Comparison of ENCODE assay signal across 24 cellular contexts in the genomic region with DNA sequence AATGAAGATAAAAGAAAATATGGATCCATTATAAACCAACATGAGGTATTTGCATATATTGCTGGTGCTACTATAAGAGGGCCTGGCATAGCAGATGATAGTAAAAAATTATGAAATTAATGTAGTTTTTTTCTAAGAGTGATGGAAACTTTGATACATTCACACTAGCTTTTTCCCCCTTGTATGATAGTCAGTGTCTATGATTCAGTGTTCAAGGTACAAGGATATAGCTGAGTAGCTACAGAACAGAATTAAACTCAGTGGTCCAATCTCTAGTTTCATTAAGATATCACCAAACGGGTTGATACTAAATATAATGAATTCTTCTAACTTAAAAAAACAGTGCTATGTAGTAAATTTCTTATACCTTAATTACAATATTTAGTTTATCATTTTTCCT. TPM values are rescaled to one million over a fixed set of nuclear protein-coding genes. Genes with fewer than 3 reads are reported as not detected.
DNase-seq lines count a peak whose midpoint lies in the region; ATAC-seq, FAIRE-seq and TF ChIP-seq lines count a peak whose summit lies in the region.
"Had no signal": no experiment of that assay in that cellular context is flagged by ENCODE, and none has a peak within 500 bp of the region (broad histone marks: within the 10 kb centered on the region; RNA-seq: fewer than 3 reads in every experiment).

No MANE protein-coding gene starts in this region.

- peaks cover 3% of the 10 kb centered on the region for H3K9me3 Mint-ChIP-seq in activated naive CD4-positive, alpha-beta T cell treated with anti-CD3 and anti-CD28 coated beads for 36 hours
- H3K9me3 Mint-ChIP-seq in activated T-helper 17 cell treated with anti-CD3 and anti-CD28 coated beads, Interleukin-2, amount 50 U/mL, for 72 hours = no peaks in the 10 kb centered on the region
- H3K9me3 Mint-ChIP-seq in activated naive CD8-positive, alpha-beta T cell treated with anti-CD3 and anti-CD28 coated beads, Interleukin-2, amount 50 U/mL, for 24 hours = no peaks in the 10 kb centered on the region
- H3K9me3 Mint-ChIP-seq: H9, HFFc6 had no signal

- no peak for ATAC-seq in activated T-helper 17 cell treated with anti-CD3 and anti-CD28 coated beads, Interleukin-2, amount 50 U/mL, for 72 hours (replicated peaks)
- peak; percentile 74 for ATAC-seq in activated naive CD8-positive, alpha-beta T cell treated with anti-CD3 and anti-CD28 coated beads, Interleukin-2, amount 50 U/mL, for 24 hours

- no peaks in the 10 kb centered on the region for H3K79me2 ChIP-seq in smooth muscle cell (ENCODE audit: low read depth)

- H3K4me2 ChIP-seq in smooth muscle cell = no peak overlapping the region
- H3K4me2 ChIP-seq: BLaER1 treated with 17β-estradiol and CSF1 and Interleukin-3, amounts not matched to agents 10 nM and 100 nM had no signal

- intact Hi-C loops in activated naive CD4-positive, alpha-beta T cell treated with anti-CD3 and anti-CD28 coated beads for 36 hours (cut with micrococcal nuclease) = loop anchor here (1.0 to 5.0 kb wide), 6 partner anchors 11 to 667 kb away; a partner anchor contains a TSS
- intact Hi-C loops in sigmoid colon (cut with DNase I) = no loop called here

- TF ChIP-seq CTCF in sigmoid colon (IDR thresholded peaks at IDR 0.05) (no peak), smooth muscle cell (IDR thresholded peaks at IDR 0.05; ENCODE audit: borderline replicate concordance, insufficient read depth, poor library complexity, severe bottlenecking) (no peak)

- no peak for TF ChIP-seq POLR2A in sigmoid colon (IDR thresholded peaks at IDR 0.05)

- DNase-seq in activated naive CD4-positive, alpha-beta T cell treated with anti-CD3 and anti-CD28 coated beads for 36 hours = no peak
- no peak for DNase-seq in activated naive CD4-positive, alpha-beta T cell (lab: John Stamatoyannopoulos, UW)
- no peak for DNase-seq in activated naive CD8-positive, alpha-beta T cell treated with anti-CD3 and anti-CD28 coated beads, Interleukin-2, amount 50 U/mL, for 24 hours
- DNase-seq in small intestine = no peak
- no peak for DNase-seq in sigmoid colon
- DNase-seq in smooth muscle cell (lab: John Stamatoyannopoulos, UW; ENCODE audit: unreplicated experiment) = no peak
- DNase-seq: Caco-2; CD4-positive, alpha-beta memory T cell; DMS 273 treated with DMSO at 0.1 percent for 48 hours; DND-41; GM23248; H9; HFFc6; NCI-H1092; NCI-H146; NCI-H2029; NCI-H226; NCI-H510A treated with DMSO at 0.1 percent for 48 hours; NCI-H748 treated with DMSO at 0.1 percent for 48 hours; SHP77 treated with DMSO at 0.1 percent for 48 hours had no signal

- no peak overlapping the region for H3K9ac ChIP-seq in smooth muscle cell (ENCODE audit: low read depth)
- H3K9ac ChIP-seq: BLaER1 treated with 17β-estradiol and CSF1 and Interleukin-3, amounts not matched to agents 10 nM and 100 nM; GM23248 had no signal

- CTCF ChIA-PET in activated naive CD4-positive, alpha-beta T cell treated with anti-CD3 and anti-CD28 coated beads for 36 hours (lab: Charles Lee) = interaction anchor here (0.6 kb wide), 1 partner anchor 786 kb away, joined by 7 read pairs; no protein-coding TSS in a partner anchor

- TF ChIP-seq EP300 in sigmoid colon (IDR thresholded peaks at IDR 0.05) = no peak

- H3K27ac Mint-ChIP-seq in activated naive CD4-positive, alpha-beta T cell treated with anti-CD3 and anti-CD28 coated beads for 36 hours = peak overlapping the region; percentile 80
- H3K27ac Mint-ChIP-seq in activated T-helper 17 cell treated with anti-CD3 and anti-CD28 coated beads, Interleukin-2, amount 50 U/mL, for 72 hours = peak overlapping the region; percentile 48
- peak overlapping the region; percentile 74 for H3K27ac Mint-ChIP-seq in activated naive CD8-positive, alpha-beta T cell treated with anti-CD3 and anti-CD28 coated beads, Interleukin-2, amount 50 U/mL, for 24 hours
- H3K27ac Mint-ChIP-seq: CD4-positive, alpha-beta memory T cell; H9; HFFc6 had no signal

- H3K27ac ChIP-seq in small intestine (ENCODE audit: low read depth in 1 of 2, low read length in 1 of 2) (no peak overlapping the region), sigmoid colon (no peak overlapping the region), smooth muscle cell (ENCODE audit: low read depth) (no peak overlapping the region)
- H3K27ac ChIP-seq: BLaER1 treated with 17β-estradiol and CSF1 and Interleukin-3, amounts not matched to agents 10 nM and 100 nM; GM23248; RWPE1 had no signal

- H3F3A ChIP-seq in smooth muscle cell (ENCODE audit: low read depth) = no peaks in the 10 kb centered on the region

- H3K36me3 Mint-ChIP-seq in activated naive CD4-positive, alpha-beta T cell treated with anti-CD3 and anti-CD28 coated beads for 36 hours (ENCODE audit: low read depth) = peaks cover 55% of the 10 kb centered on the region
- peaks cover 93% of the 10 kb centered on the region for H3K36me3 Mint-ChIP-seq in activated T-helper 17 cell treated with anti-CD3 and anti-CD28 coated beads, Interleukin-2, amount 50 U/mL, for 72 hours (ENCODE audit: low read depth)
- H3K36me3 Mint-ChIP-seq in activated naive CD8-positive, alpha-beta T cell treated with anti-CD3 and anti-CD28 coated beads, Interleukin-2, amount 50 U/mL, for 24 hours (ENCODE audit: low read depth) = peaks cover 60% of the 10 kb centered on the region

- no peak overlapping the region for H3K4me3 Mint-ChIP-seq in activated naive CD4-positive, alpha-beta T cell treated with anti-CD3 and anti-CD28 coated beads for 36 hours
- no peak overlapping the region for H3K4me3 Mint-ChIP-seq in activated T-helper 17 cell treated with anti-CD3 and anti-CD28 coated beads, Interleukin-2, amount 50 U/mL, for 72 hours
- no peak overlapping the region for H3K4me3 Mint-ChIP-seq in activated naive CD8-positive, alpha-beta T cell treated with anti-CD3 and anti-CD28 coated beads, Interleukin-2, amount 50 U/mL, for 24 hours
- H3K4me3 Mint-ChIP-seq: CD4-positive, alpha-beta memory T cell; H9; HFFc6 had no signal

- H3K4me1 Mint-ChIP-seq in activated naive CD4-positive, alpha-beta T cell treated with anti-CD3 and anti-CD28 coated beads for 36 hours (ENCODE audit: low read depth) = peaks cover 35% of the 10 kb centered on the region
- no peaks in the 10 kb centered on the region for H3K4me1 Mint-ChIP-seq in activated T-helper 17 cell treated with anti-CD3 and anti-CD28 coated beads, Interleukin-2, amount 50 U/mL, for 72 hours
- peaks cover 25% of the 10 kb centered on the region for H3K4me1 Mint-ChIP-seq in activated naive CD8-positive, alpha-beta T cell treated with anti-CD3 and anti-CD28 coated beads, Interleukin-2, amount 50 U/mL, for 24 hours
- H3K4me1 Mint-ChIP-seq: H9 had no signal

- H3K27me3 ChIP-seq in small intestine (ENCODE audit: control insufficient read depth in 2 of 2, insufficient read depth in 2 of 2, low read length in 2 of 2) (no peaks in the 10 kb centered on the region), sigmoid colon (no peaks in the 10 kb centered on the region), smooth muscle cell (ENCODE audit: low read depth) (no peaks in the 10 kb centered on the region)
- H3K27me3 ChIP-seq: BLaER1 treated with 17β-estradiol and CSF1 and Interleukin-3, amounts not matched to agents 10 nM and 100 nM had no signal

- H3K4me3 ChIP-seq in small intestine (ENCODE audit: low read depth in 1 of 2, low read length in 2 of 2) (no peak overlapping the region), sigmoid colon (no peak overlapping the region), smooth muscle cell (no peak overlapping the region)
- H3K4me3 ChIP-seq: BLaER1 treated with 17β-estradiol and CSF1 and Interleukin-3, amounts not matched to agents 10 nM and 100 nM; GM12878; GM23248 had no signal

- no peak overlapping the region for H2AFZ ChIP-seq in smooth muscle cell (ENCODE audit: low read depth)
- H2AFZ ChIP-seq: GM23248 had no signal

- peak; percentile 92 for FAIRE-seq in small intestine (lab: Jason Lieb, UNC)
- FAIRE-seq: GM12878 had no signal

- H3K9me3 ChIP-seq in small intestine (ENCODE audit: control insufficient read depth, low read depth) = no peaks in the 10 kb centered on the region
- peaks cover 0 to 5% (median 1%) of the 10 kb centered on the region in 4 donors for H3K9me3 ChIP-seq in sigmoid colon
- no peaks in the 10 kb centered on the region for H3K9me3 ChIP-seq in smooth muscle cell (replicated peaks; ENCODE audit: low read depth)
- H3K9me3 ChIP-seq: Caco-2 had no signal

- no peaks in the 10 kb centered on the region for H4K20me1 ChIP-seq in smooth muscle cell (ENCODE audit: low read depth)
- H4K20me1 ChIP-seq: BLaER1 treated with 17β-estradiol and CSF1 and Interleukin-3, amounts not matched to agents 10 nM and 100 nM had no signal

- H3K27me3 Mint-ChIP-seq in activated naive CD4-positive, alpha-beta T cell treated with anti-CD3 and anti-CD28 coated beads for 36 hours (ENCODE audit: low read depth) = no peaks in the 10 kb centered on the region
- H3K27me3 Mint-ChIP-seq in activated T-helper 17 cell treated with anti-CD3 and anti-CD28 coated beads, Interleukin-2, amount 50 U/mL, for 72 hours = no peaks in the 10 kb centered on the region
- H3K27me3 Mint-ChIP-seq in activated naive CD8-positive, alpha-beta T cell treated with anti-CD3 and anti-CD28 coated beads, Interleukin-2, amount 50 U/mL, for 24 hours = no peaks in the 10 kb centered on the region
- H3K27me3 Mint-ChIP-seq: CD4-positive, alpha-beta memory T cell had no signal

- 76 to 89% (median 84%) methylated on average over 1 of the region's 1 CpG for WGBS in small intestine, 3 donors
- WGBS in sigmoid colon, 2 donors = 82 to 90% methylated on average over 1 of the region's 1 CpG
- 100% methylated on average over 1 of the region's 1 CpG for WGBS in smooth muscle cell (ENCODE audit: low lambda C conversion rate)

- H3K4me1 ChIP-seq in small intestine (ENCODE audit: control insufficient read depth in 2 of 2, insufficient read depth in 1 of 2, low read depth in 1 of 2, low read length in 1 of 2) (no peaks in the 10 kb centered on the region), sigmoid colon (peaks cover 0 to 4% (median 0%) of the 10 kb centered on the region in 4 donors), smooth muscle cell (ENCODE audit: low read depth) (no peaks in the 10 kb centered on the region)
- H3K4me1 ChIP-seq: BLaER1 treated with 17β-estradiol and CSF1 and Interleukin-3, amounts not matched to agents 10 nM and 100 nM; Caco-2 had no signal

- H3K36me3 ChIP-seq in small intestine (ENCODE audit: control insufficient read depth in 2 of 2, insufficient read depth in 2 of 2, low read length in 2 of 2) (peaks cover 0 to 1% of the 10 kb centered on the region in 2 donors), sigmoid colon (peaks cover 0 to 66% (median 6%) of the 10 kb centered on the region in 4 donors), smooth muscle cell (ENCODE audit: low read depth) (peaks cover 11% of the 10 kb centered on the region)

RNA-seq across cellular contexts. Expression of a gene that starts 49.9 kb away (rescaled TPM):
- 10 to 100 TPM; 63.9 to 64.5 TPM for total RNA-seq in activated naive CD4-positive, alpha-beta T cell treated with anti-CD3 and anti-CD28 coated beads for 36 hours
- 10 to 100 TPM; 51.4 to 94.3 TPM for total RNA-seq in activated T-helper 17 cell treated with anti-CD3 and anti-CD28 coated beads, Interleukin-2, amount 50 U/mL, for 72 hours
- 10 to 100 TPM in 1 of 3 donors, 1 to 10 TPM in 2; 4.8 to 11.0 (median 7.3) TPM for polyA plus RNA-seq in small intestine
- 10 to 100 TPM; 29.5 to 45.7 (median 41.0) TPM for total RNA-seq in sigmoid colon
- polyA plus RNA-seq in sigmoid colon = 10 to 100 TPM in 1 of 3 donors, 1 to 10 TPM in 2; 5.4 to 10.2 (median 6.5) TPM
- 37.1 and 54.0 TPM in 2 replicates for total RNA-seq in smooth muscle cell
- 7.5 and 10.0 TPM in 2 replicates for polyA plus RNA-seq in smooth muscle cell
